In the genomic region with DNA sequence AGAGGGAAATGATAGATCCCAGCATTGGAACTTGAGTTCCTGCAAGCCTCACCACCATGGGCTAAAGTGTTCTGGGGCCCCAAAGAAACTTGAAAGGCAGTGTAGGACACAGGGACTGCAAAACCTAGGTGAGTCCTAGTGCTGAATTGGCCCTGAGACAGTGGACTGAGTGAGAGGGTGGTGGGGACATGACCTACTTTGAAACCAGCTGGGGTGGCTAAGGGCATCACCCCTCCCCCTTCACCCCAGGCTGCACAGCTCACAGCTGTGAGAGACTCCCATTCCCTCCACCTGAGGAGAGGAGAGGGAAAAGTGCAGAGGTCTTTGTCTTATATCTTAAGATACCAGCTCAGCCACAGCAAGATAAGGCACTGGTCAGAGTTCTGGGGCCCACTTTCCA, we compare ENCODE assay signal across 18 cellular contexts.
DNase-seq lines count a peak whose midpoint lies in the region; ATAC-seq and TF ChIP-seq lines count a peak whose summit lies in the region.
"Had no signal": no experiment of that assay in that cellular context is flagged by ENCODE, and none has a peak within 500 bp of the region (broad histone marks: within the 10 kb centered on the region; RNA-seq: fewer than 3 reads in every experiment).

No MANE protein-coding gene starts in this region.

- no peaks in the 10 kb centered on the region for H3K27me3 Mint-ChIP-seq in activated T-cell treated with anti-CD3 and anti-CD28 coated beads, Interleukin-2, amount 50 U/mL, for 24 hours
- H3K27me3 Mint-ChIP-seq in CD8-positive, alpha-beta T cell (ENCODE audit: low read depth): no peaks in the 10 kb centered on the region
- H3K27me3 Mint-ChIP-seq in WTC11 (ENCODE audit: low read depth): peaks cover 2% of the 10 kb centered on the region; the same call in 1 of the 2 replicates

- no peaks in the 10 kb centered on the region for H3K4me1 ChIP-seq in CD8-positive, alpha-beta T cell (ENCODE audit: insufficient read depth, low read length)
- H3K4me1 ChIP-seq: SJSA1 had no signal

- peaks cover 70% of the 10 kb centered on the region for H3K36me3 Mint-ChIP-seq in activated T-cell treated with anti-CD3 and anti-CD28 coated beads, Interleukin-2, amount 50 U/mL, for 24 hours (ENCODE audit: low read depth)
- peaks cover 33% of the 10 kb centered on the region for H3K36me3 Mint-ChIP-seq in CD8-positive, alpha-beta T cell
- peaks cover 7% of the 10 kb centered on the region for H3K36me3 Mint-ChIP-seq in WTC11

- H3K4me3 Mint-ChIP-seq in activated T-cell treated with anti-CD3 and anti-CD28 coated beads, Interleukin-2, amount 50 U/mL, for 24 hours: no peak overlapping the region
- H3K4me3 Mint-ChIP-seq in CD8-positive, alpha-beta T cell: no peak overlapping the region
- no peak overlapping the region for H3K4me3 Mint-ChIP-seq in WTC11
- H3K4me3 Mint-ChIP-seq: CD8-positive, alpha-beta memory T cell had no signal

- CTCF ChIA-PET in CD8-positive, alpha-beta T cell (lab: Charles Lee): no interaction called here
- CTCF ChIA-PET in WTC11 (lab: Charles Lee): interaction anchor here (0.6 to 1.5 kb wide), 7 partner anchors 23 to 294 kb away, joined by 3 to 4 read pairs (median 3); a partner anchor contains a TSS

- peaks cover 2% of the 10 kb centered on the region for H3K4me1 Mint-ChIP-seq in activated T-cell treated with anti-CD3 and anti-CD28 coated beads, Interleukin-2, amount 50 U/mL, for 24 hours (ENCODE audit: low read depth)
- no peaks in the 10 kb centered on the region for H3K4me1 Mint-ChIP-seq in CD8-positive, alpha-beta T cell (ENCODE audit: low read depth)
- H3K4me1 Mint-ChIP-seq in WTC11: no peaks in the 10 kb centered on the region

- no peak overlapping the region for H3K27ac ChIP-seq in CD8-positive, alpha-beta T cell (ENCODE audit: low read depth, low read length)
- H3K27ac ChIP-seq: RWPE1, SJSA1 had no signal

- intact Hi-C loops in CD8-positive, alpha-beta T cell (cut with DNase I, micrococcal nuclease): no loop called here

- peak overlapping the region; percentile 40 for H3K27ac Mint-ChIP-seq in activated T-cell treated with anti-CD3 and anti-CD28 coated beads, Interleukin-2, amount 50 U/mL, for 24 hours
- H3K27ac Mint-ChIP-seq in CD8-positive, alpha-beta T cell: peak overlapping the region; percentile 32
- H3K27ac Mint-ChIP-seq in WTC11: 0 out of 2 replicates have a peak overlapping the region, but pooled peaks have one; percentile 19

- no peaks in the 10 kb centered on the region for H3K36me3 ChIP-seq in CD8-positive, alpha-beta T cell (ENCODE audit: insufficient read depth, low read length)

- DNase-seq in activated T-cell treated with anti-CD3 and anti-CD28 coated beads, Interleukin-2, amount 50 U/mL, for 24 hours: no peak
- DNase-seq in activated T-cell treated with anti-CD3 and anti-CD28 coated beads, Interleukin-2, amount 50 U/mL, for 48 hours: no peak
- DNase-seq in CD8-positive, alpha-beta T cell: no peak
- no peak for DNase-seq in WTC11 (ENCODE audit: low spot score)
- peak; percentile 3 for DNase-seq in iris pigment epithelial cell (ENCODE audit: low read depth)
- DNase-seq in NCI-H2081 treated with DMSO at 0.1 percent for 48 hours (lab: John Stamatoyannopoulos, UW): no peak
- DNase-seq in DMS53 (lab: John Stamatoyannopoulos, UW): no peak
- no peak for DNase-seq in COR-L47 (lab: John Stamatoyannopoulos, UW)
- DNase-seq: 8988T; CD8-positive, alpha-beta memory T cell; Kasumi-1; MM.1S; NCI-H1105; NCI-H1694 treated with DMSO at 0.1 percent for 48 hours; NCI-H345; NCI-H526 treated with DMSO at 0.1 percent for 48 hours had no signal

- TF ChIP-seq CTCF in CD8-positive, alpha-beta T cell (IDR thresholded peaks at IDR 0.05): no peak
- TF ChIP-seq CTCF in WTC11 (IDR thresholded peaks at IDR 0.05): no peak

- H3K9me3 ChIP-seq in CD8-positive, alpha-beta T cell (ENCODE audit: low read length): no peaks in the 10 kb centered on the region

- ATAC-seq in CD8-positive, alpha-beta T cell: no peak
- ATAC-seq in WTC11: peak; percentile 15; the same call in 1 of the 2 replicates

- no peaks in the 10 kb centered on the region for H3K27me3 ChIP-seq in CD8-positive, alpha-beta T cell (ENCODE audit: insufficient read depth, low read length)
- H3K27me3 ChIP-seq: SJSA1 had no signal

- H3K9me3 Mint-ChIP-seq in activated T-cell treated with anti-CD3 and anti-CD28 coated beads, Interleukin-2, amount 50 U/mL, for 24 hours: peaks cover 14% of the 10 kb centered on the region
- peaks cover 13% of the 10 kb centered on the region for H3K9me3 Mint-ChIP-seq in CD8-positive, alpha-beta T cell
- peaks cover 32% of the 10 kb centered on the region for H3K9me3 Mint-ChIP-seq in WTC11

- POLR2A ChIA-PET in CD8-positive, alpha-beta T cell (lab: Charles Lee): no interaction called here
- POLR2A ChIA-PET in WTC11 (lab: Charles Lee): interaction anchor here (0.7 to 0.8 kb wide), 2 partner anchors 92 to 107 kb away, joined by 3 read pairs; no protein-coding TSS in a partner anchor

- H3K4me3 ChIP-seq in CD8-positive, alpha-beta T cell (ENCODE audit: low read depth, low read length): no peak overlapping the region
- H3K4me3 ChIP-seq: SJSA1 had no signal

TF ChIP-seq in WTC11, 78 proteins besides CTCF, POLR2A, EP300 and RAD21:
- TF ChIP-seq FOXJ3 (CRISPR knock-in tag; IDR thresholded peaks at IDR 0.05; ENCODE audit: borderline replicate concordance): no peak
- TF ChIP-seq, protein P1, sequence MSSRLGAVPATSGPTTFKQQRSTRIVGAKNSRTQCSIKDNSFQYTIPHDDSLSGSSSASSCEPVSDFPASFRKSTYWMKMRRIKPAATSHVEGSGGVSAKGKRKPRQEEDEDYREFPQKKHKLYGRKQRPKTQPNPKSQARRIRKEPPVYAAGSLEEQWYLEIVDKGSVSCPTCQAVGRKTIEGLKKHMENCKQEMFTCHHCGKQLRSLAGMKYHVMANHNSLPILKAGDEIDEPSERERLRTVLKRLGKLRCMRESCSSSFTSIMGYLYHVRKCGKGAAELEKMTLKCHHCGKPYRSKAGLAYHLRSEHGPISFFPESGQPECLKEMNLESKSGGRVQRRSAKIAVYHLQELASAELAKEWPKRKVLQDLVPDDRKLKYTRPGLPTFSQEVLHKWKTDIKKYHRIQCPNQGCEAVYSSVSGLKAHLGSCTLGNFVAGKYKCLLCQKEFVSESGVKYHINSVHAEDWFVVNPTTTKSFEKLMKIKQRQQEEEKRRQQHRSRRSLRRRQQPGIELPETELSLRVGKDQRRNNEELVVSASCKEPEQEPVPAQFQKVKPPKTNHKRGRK (CRISPR knock-in tag; IDR thresholded peaks at IDR 0.05; ENCODE audit: borderline replicate concordance): no peak
TF ChIP-seq in WTC11: peak in this region for 0.
